8 cellular contexts compared by ENCODE assay signal in genomic region chr17:44210342-44211192, GRCh38. TPM values are rescaled to one million over a fixed set of nuclear protein-coding genes. Genes with fewer than 3 reads are reported as not detected.
A peak's percentile ranks its signal among the peaks of the same experiment; 100 is the strongest.
DNase-seq lines count a peak whose midpoint lies in the region; ATAC-seq, FAIRE-seq and TF ChIP-seq lines count a peak whose summit lies in the region.

No MANE protein-coding gene starts in this region.

- H3K4me1 ChIP-seq in BE2C = peaks cover 6% of the 10 kb centered on the region
- H3K4me1 ChIP-seq in osteoblast (ENCODE audit: insufficient read depth, low read length) = peaks cover 11% of the 10 kb centered on the region
- peaks cover 4 to 11% of the 10 kb centered on the region in 2 donors for H3K4me1 ChIP-seq in thoracic aorta (ENCODE audit: control insufficient read depth in 1 of 2, low read depth in 2 of 2)

- peak; percentile 94 for DNase-seq in BE2C
- DNase-seq in HT1080 (ENCODE audit: low read depth) = peak; percentile 85
- peak; percentile 41 for DNase-seq in SHP77 treated with DMSO at 0.1 percent for 48 hours (lab: John Stamatoyannopoulos, UW)
- peak; percentile 92 for DNase-seq in activated gamma-delta T cell treated with Interleukin-2 at 50 U/mL for 16 hours
- DNase-seq in frontal cortex (ENCODE audit: low spot score in 2 of 2) = peak; percentile 94 to 97
- DNase-seq in osteoblast (ENCODE audit: insufficient read length, low spot score, missing footprints) = peak; percentile 100
- DNase-seq in thoracic aorta (ENCODE audit: low spot score) = peak; percentile 61

- H4K20me1 ChIP-seq in osteoblast (ENCODE audit: insufficient read depth, low read length) = peaks cover 26% of the 10 kb centered on the region

- peaks cover 1% of the 10 kb centered on the region for H3K79me2 ChIP-seq in osteoblast (ENCODE audit: insufficient read depth, low read length)

- H3K9me3 ChIP-seq in BE2C (no peaks in the 10 kb centered on the region), osteoblast (ENCODE audit: low read depth, low read length) (no peaks in the 10 kb centered on the region), thoracic aorta (no peaks in the 10 kb centered on the region)

- H3K27ac ChIP-seq in osteoblast (ENCODE audit: low read depth, low read length) (peak overlapping the region; percentile 10), thoracic aorta (no peak overlapping the region)

- ATAC-seq in GM19328 (IDR thresholded peaks at IDR 0.05; ENCODE audit: unreplicated experiment) (peak; percentile 59), thoracic aorta (ENCODE audit: insufficient number of reproducible peaks, low FRiP score, low read depth) (no peak)

- TF ChIP-seq CTCF in BE2C (IDR thresholded peaks at IDR 0.05; ENCODE audit: low read depth, low read length) (peak; percentile 96), osteoblast (IDR thresholded peaks at IDR 0.05; ENCODE audit: extremely low read depth, low read depth, low read length) (peak; percentile 89), thoracic aorta (IDR thresholded peaks at IDR 0.05) (peak; percentile 98)

- no peak for FAIRE-seq in frontal cortex (lab: Jason Lieb, UNC)

- H2AFZ ChIP-seq in osteoblast (ENCODE audit: low read length) = no peak overlapping the region

- H3K4me3 ChIP-seq in BE2C (ENCODE audit: low read depth, low read length) (no peak overlapping the region), osteoblast (ENCODE audit: insufficient read depth, low read length) (no peak overlapping the region), thoracic aorta (peak overlapping the region; percentile 16)

- peak overlapping the region; percentile 54 for H3K4me2 ChIP-seq in osteoblast (ENCODE audit: insufficient read depth, low read length)

- H3K27me3 ChIP-seq in BE2C = no peaks in the 10 kb centered on the region
- H3K27me3 ChIP-seq in osteoblast (ENCODE audit: insufficient read depth, low read length) = no peaks in the 10 kb centered on the region
- H3K27me3 ChIP-seq in thoracic aorta (replicated peaks; ENCODE audit: insufficient read depth) = no peaks in the 10 kb centered on the region

- H3K36me3 ChIP-seq in BE2C (peaks cover 58% of the 10 kb centered on the region), osteoblast (ENCODE audit: insufficient read depth, low read length) (peaks cover 70% of the 10 kb centered on the region), thoracic aorta (peaks cover 56% of the 10 kb centered on the region)

RNA-seq across cellular contexts. Expression of gene UBTF, which starts 8.9 kb away (rescaled TPM):
- 106 TPM for polyA plus RNA-seq in BE2C (2012; ENCODE audit: insufficient read depth, insufficient read length, low read depth)
- total RNA-seq in HT1080 (2014; rRNA removed; shearing (Covaris generic)) = 70.0 and 82.3 TPM in 2 replicates
- 42.4 and 46.9 TPM in 2 replicates for polyA plus RNA-seq in HT1080 (2015; cell fraction: cytosol; rRNA removed)
- 68.9 and 69.4 TPM in 2 replicates for polyA plus RNA-seq in HT1080 (2015; cell fraction: nucleus; rRNA removed)
- 69.3 TPM for total RNA-seq in frontal cortex
- total RNA-seq in osteoblast = 49.6 and 51.3 TPM in 2 replicates
- 10 to 100 TPM; 48.2 to 55.4 TPM for total RNA-seq in thoracic aorta

RNA-seq across cellular contexts. Expression of gene ATXN7L3, which starts 10.9 kb away (rescaled TPM):
- 151 TPM for polyA plus RNA-seq in BE2C (2012; ENCODE audit: insufficient read depth, insufficient read length, low read depth)
- total RNA-seq in HT1080 (2014; rRNA removed; shearing (Covaris generic)) = 46.7 and 48.5 TPM in 2 replicates
- polyA plus RNA-seq in HT1080 (2015; cell fraction: cytosol; rRNA removed) = 41.9 and 46.6 TPM in 2 replicates
- polyA plus RNA-seq in HT1080 (2015; cell fraction: nucleus; rRNA removed) = 72.5 and 72.9 TPM in 2 replicates
- total RNA-seq in frontal cortex = 64.4 TPM
- 34.5 and 38.4 TPM in 2 replicates for total RNA-seq in osteoblast
- 10 to 100 TPM; 46.5 to 55.8 TPM for total RNA-seq in thoracic aorta

RNA-seq across cellular contexts. Expression of gene TMUB2, which starts 23.8 kb away (rescaled TPM):
- 64.2 TPM for polyA plus RNA-seq in BE2C (2012; ENCODE audit: insufficient read depth, insufficient read length, low read depth)
- total RNA-seq in HT1080 (2014; rRNA removed; shearing (Covaris generic)) = 28.6 and 35.1 TPM in 2 replicates
- 25.1 and 26.7 TPM in 2 replicates for polyA plus RNA-seq in HT1080 (2015; cell fraction: cytosol; rRNA removed)
- polyA plus RNA-seq in HT1080 (2015; cell fraction: nucleus; rRNA removed) = 76.4 and 96.6 TPM in 2 replicates
- 22.0 TPM for total RNA-seq in frontal cortex
- total RNA-seq in osteoblast = 27.1 and 27.9 TPM in 2 replicates
- total RNA-seq in thoracic aorta = 10 to 100 TPM; 20.4 to 42.8 TPM

RNA-seq across cellular contexts. Expression of gene ASB16, which starts 40.1 kb away (rescaled TPM):
- polyA plus RNA-seq in BE2C (2012; ENCODE audit: insufficient read depth, insufficient read length, low read depth) = 2.3 TPM
- not detected in 2 replicates for total RNA-seq in HT1080 (2014; rRNA removed; shearing (Covaris generic))
- not detected in 2 replicates for polyA plus RNA-seq in HT1080 (2015; cell fraction: cytosol; rRNA removed)
- polyA plus RNA-seq in HT1080 (2015; cell fraction: nucleus; rRNA removed) = 0.14 TPM in 1 of 2 replicates, not detected in the other
- total RNA-seq in frontal cortex = not detected
- not detected in 2 replicates for total RNA-seq in osteoblast
- total RNA-seq in thoracic aorta = 1 to 10 TPM; 2.3 to 3.9 TPM

RNA-seq across cellular contexts. Expression of gene SLC4A1, which starts 57.4 kb away (rescaled TPM):
- polyA plus RNA-seq in BE2C (2012; ENCODE audit: insufficient read depth, insufficient read length, low read depth) = not detected
- total RNA-seq in HT1080 (2014; rRNA removed; shearing (Covaris generic)) = not detected in 2 replicates
- not detected in 2 replicates for polyA plus RNA-seq in HT1080 (2015; cell fraction: cytosol; rRNA removed)
- polyA plus RNA-seq in HT1080 (2015; cell fraction: nucleus; rRNA removed) = 0.02 TPM in 1 of 2 replicates, not detected in the other
- total RNA-seq in frontal cortex (4.9 TPM), osteoblast (under 0.01 TPM in 1 of 2 replicates, not detected in the other), thoracic aorta (under 1 TPM in 1 of 2 donors, not detected in 1; 0.56 TPM)

Comparison
In these comparisons a context has a peak if more than half of its experiments do, and no peak if none do; other contexts are left out.
1. DNase-seq: peak in every context shown above with its lines; median percentile 100 in osteoblast; 96 in frontal cortex; 94 in BE2C; 92 in activated gamma-delta T cell treated with Interleukin-2 at 50 U/mL for 16 hours; 85 in HT1080; 61 in thoracic aorta; 41 in SHP77 treated with DMSO at 0.1 percent for 48 hours.